18 cellular contexts compared by ENCODE assay signal in genomic region chr17:16920628-16921020, GRCh38. TPM values are rescaled to one million over a fixed set of nuclear protein-coding genes. Genes with fewer than 3 reads are reported as not detected.
A peak's percentile ranks its signal among the peaks of the same experiment; 100 is the strongest.
DNase-seq lines count a peak whose midpoint lies in the region; ATAC-seq and TF ChIP-seq lines count a peak whose summit lies in the region.
"Had no signal": no experiment of that assay in that cellular context is flagged by ENCODE, and none has a peak within 500 bp of the region (broad histone marks: within the 10 kb centered on the region; RNA-seq: fewer than 3 reads in every experiment).

No MANE protein-coding gene starts in this region.

- TF ChIP-seq CTCF in dorsolateral prefrontal cortex (IDR thresholded peaks at IDR 0.05 in 54 of 56, conservative IDR thresholded peaks at IDR 0.05 in 2 of 56; ENCODE audit: low read depth in 1 of 56, partially characterized antibody in 56 of 56), result no peak
- TF ChIP-seq CTCF in neural progenitor cell (IDR thresholded peaks at IDR 0.05), result no peak
- TF ChIP-seq CTCF in transverse colon (IDR thresholded peaks at IDR 0.05), result no peak
- no peak for TF ChIP-seq CTCF in nephron progenitor cell (IDR thresholded peaks at IDR 0.05)

- no peak overlapping the region for H3K27ac ChIP-seq in dorsolateral prefrontal cortex
- no peak overlapping the region for H3K27ac ChIP-seq in neural progenitor cell
- no peak overlapping the region for H3K27ac ChIP-seq in transverse colon
- H3K27ac ChIP-seq: KMS-11 had no signal

- TF ChIP-seq POLR2A in transverse colon (IDR thresholded peaks at IDR 0.05), result no peak

- H3K27ac Mint-ChIP-seq in activated T-cell treated with anti-CD3 and anti-CD28 coated beads, Interleukin-2, amount 50 U/mL, for 24 hours, result no peak overlapping the region
- peak overlapping the region; percentile 74 for H3K27ac Mint-ChIP-seq in neural progenitor cell
- no peak overlapping the region for H3K27ac Mint-ChIP-seq in nephron progenitor cell
- H3K27ac Mint-ChIP-seq: H9 had no signal

- H4K20me1 ChIP-seq in neural progenitor cell (ENCODE audit: low read depth), result no peaks in the 10 kb centered on the region

- intact Hi-C loops in dorsolateral prefrontal cortex (cut with DNase I), result no loop called here
- intact Hi-C loops in transverse colon (cut with DNase I; ENCODE audit: low total_unique reads), result no loop called here

- 92% methylated on average over 8 of the region's 8 CpGs; no CpG with 5 or more reads in 1 of the 2 donors for WGBS in transverse colon (ENCODE audit: low coverage in 1 of 2), 2 donors

- H3K36me3 ChIP-seq in neural progenitor cell, result no peaks in the 10 kb centered on the region
- no peaks in the 10 kb centered on the region for H3K36me3 ChIP-seq in transverse colon

- DNase-seq in activated T-cell treated with anti-CD3 and anti-CD28 coated beads, Interleukin-2, amount 50 U/mL, for 24 hours, result peak; percentile 8
- no peak for DNase-seq in activated T-cell treated with anti-CD3 and anti-CD28 coated beads, Interleukin-2, amount 50 U/mL, for 48 hours
- DNase-seq in dorsolateral prefrontal cortex (peak in 7 of 10 donors; percentile 0 to 26 (median 15)), neural progenitor cell (ENCODE audit: low spot score) (no peak), transverse colon (peak; percentile 2), nephron progenitor cell (no peak), NCI-H2107 treated with DMSO at 0.1 percent for 48 hours (lab: John Stamatoyannopoulos, UW; ENCODE audit: unreplicated experiment) (no peak)
- DNase-seq: C1 segment of cervical spinal cord, DMS153, EL, NCI-H1092 treated with DMSO at 0.1 percent for 48 hours, NCI-H1694, NCI-H446, PC-3 had no signal

- TF ChIP-seq EP300 in transverse colon (IDR thresholded peaks at IDR 0.05; ENCODE audit: low read depth), result no peak

- H3K4me3 ChIP-seq in dorsolateral prefrontal cortex (no peak overlapping the region), neural progenitor cell (no peak overlapping the region), transverse colon (no peak overlapping the region)

- H3K4me1 ChIP-seq in neural progenitor cell (no peaks in the 10 kb centered on the region), transverse colon (peaks cover 0 to 5% (median 0%) of the 10 kb centered on the region in 4 donors)

- ATAC-seq in GM18870 (IDR thresholded peaks at IDR 0.05; ENCODE audit: unreplicated experiment), result no peak
- ATAC-seq: PC-3 had no signal

- H3K9ac ChIP-seq in neural progenitor cell, result no peak overlapping the region
- H3K9ac ChIP-seq: KMS-11 had no signal

- H3K4me2 ChIP-seq in neural progenitor cell, result no peak overlapping the region
- H3K4me2 ChIP-seq: KMS-11 had no signal

- H3K79me2 ChIP-seq in neural progenitor cell (ENCODE audit: low read depth), result no peaks in the 10 kb centered on the region

- H3K9me3 Mint-ChIP-seq in activated T-cell treated with anti-CD3 and anti-CD28 coated beads, Interleukin-2, amount 50 U/mL, for 24 hours, result no peaks in the 10 kb centered on the region
- no peaks in the 10 kb centered on the region for H3K9me3 Mint-ChIP-seq in neural progenitor cell
- H3K9me3 Mint-ChIP-seq in nephron progenitor cell, result no peaks in the 10 kb centered on the region
- H3K9me3 Mint-ChIP-seq: H9 had no signal

- no peak overlapping the region for H3K4me3 Mint-ChIP-seq in activated T-cell treated with anti-CD3 and anti-CD28 coated beads, Interleukin-2, amount 50 U/mL, for 24 hours
- no peak overlapping the region for H3K4me3 Mint-ChIP-seq in neural progenitor cell
- H3K4me3 Mint-ChIP-seq in nephron progenitor cell, result no peak overlapping the region
- H3K4me3 Mint-ChIP-seq: H9 had no signal

- H3K27me3 Mint-ChIP-seq in activated T-cell treated with anti-CD3 and anti-CD28 coated beads, Interleukin-2, amount 50 U/mL, for 24 hours, result no peaks in the 10 kb centered on the region
- H3K27me3 Mint-ChIP-seq in neural progenitor cell (ENCODE audit: insufficient read depth, low read depth) (peaks cover 2% of the 10 kb centered on the region), nephron progenitor cell (ENCODE audit: low read depth, poor library complexity) (peaks cover 9% of the 10 kb centered on the region)

- H3K9me3 ChIP-seq in neural progenitor cell (ENCODE audit: low read depth) (no peaks in the 10 kb centered on the region), transverse colon (no peaks in the 10 kb centered on the region)

- H3K27me3 ChIP-seq in dorsolateral prefrontal cortex (no peaks in the 10 kb centered on the region), neural progenitor cell (no peaks in the 10 kb centered on the region), transverse colon (no peaks in the 10 kb centered on the region)

- no peaks in the 10 kb centered on the region for H3F3A ChIP-seq in neural progenitor cell (ENCODE audit: low read depth)

- no peaks in the 10 kb centered on the region for H3K36me3 Mint-ChIP-seq in activated T-cell treated with anti-CD3 and anti-CD28 coated beads, Interleukin-2, amount 50 U/mL, for 24 hours (ENCODE audit: low read depth)
- no peaks in the 10 kb centered on the region for H3K36me3 Mint-ChIP-seq in neural progenitor cell
- H3K36me3 Mint-ChIP-seq in nephron progenitor cell (ENCODE audit: low read depth), result no peaks in the 10 kb centered on the region

- H3K4me1 Mint-ChIP-seq in activated T-cell treated with anti-CD3 and anti-CD28 coated beads, Interleukin-2, amount 50 U/mL, for 24 hours (ENCODE audit: low read depth), result no peaks in the 10 kb centered on the region
- H3K4me1 Mint-ChIP-seq in neural progenitor cell, result no peaks in the 10 kb centered on the region
- peaks cover 26% of the 10 kb centered on the region for H3K4me1 Mint-ChIP-seq in nephron progenitor cell

- in situ Hi-C loops in transverse colon (cut with MboI; ENCODE audit: low pct_ligation_motif_present in 1 of 4, low pct_unique_long_range_greater_than_20kb in 1 of 4, low sequenced_read_pairs in 3 of 4), result no loop called here

- H2AFZ ChIP-seq in neural progenitor cell (replicated peaks), result no peak overlapping the region

RNA-seq across cellular contexts. Expression of gene TNFRSF13B, which starts 51.3 kb away (rescaled TPM):
- total RNA-seq in dorsolateral prefrontal cortex, result under 1 TPM in 4 of 120 experiments, not detected in 116; 0.22 to 0.76 (median 0.41) TPM
- not detected in 2 replicates for total RNA-seq in neural progenitor cell (ENCODE audit: low replicate concordance)
- 1 to 10 TPM in 1 of 4 donors, not detected in 3; 9.2 TPM for total RNA-seq in transverse colon
- total RNA-seq: MCF 10A, PC-3 had no signal

Comparison
In these comparisons a context has a peak if more than half of its experiments do, and no peak if none do; other contexts are left out.
1. DNase-seq: peak in activated T-cell treated with anti-CD3 and anti-CD28 coated beads, Interleukin-2, amount 50 U/mL, for 24 hours (single experiment), dorsolateral prefrontal cortex (7 of 10) and transverse colon (single experiment); none in activated T-cell treated with anti-CD3 and anti-CD28 coated beads, Interleukin-2, amount 50 U/mL, for 48 hours (0 of 2), neural progenitor cell (single experiment), nephron progenitor cell (single experiment) and NCI-H2107 treated with DMSO at 0.1 percent for 48 hours (single experiment).